Comparison of ENCODE assay signal across 20 cellular contexts in genomic region chr20:36377348-36378326, GRCh38.
"Had no signal": no experiment of that assay in that cellular context is flagged by ENCODE, and none has a peak within 500 bp of the region (broad histone marks: within the 10 kb centered on the region; RNA-seq: fewer than 3 reads in every experiment).

No MANE protein-coding gene starts in this region.

- H3K4me3 ChIP-seq: body of pancreas, coronary artery, gastroesophageal sphincter, ovary, sigmoid colon, tibial artery, upper lobe of right lung had no signal

- H3K36me3 ChIP-seq: gastroesophageal sphincter, ovary, sigmoid colon, tibial artery, upper lobe of right lung had no signal

- H3K27me3 ChIP-seq: body of pancreas, ovary had no signal

- DNase-seq: activated CD4-positive, alpha-beta T cell treated with anti-CD3 and anti-CD28 coated beads for 36 hours; activated CD4-positive, CD25-positive, alpha-beta regulatory T cell; activated naive CD4-positive, alpha-beta T cell; activated T-cell treated with anti-CD3 and anti-CD28 coated beads for 4 hours; activated T-cell treated with anti-CD3 and anti-CD28 coated beads, Interleukin-2, amount 50 U/mL, for 72 hours; body of pancreas; effector memory CD8-positive, alpha-beta T cell; erythroblast; naive B cell; nephron progenitor cell; ovary; retina; sigmoid colon; stimulated activated CD4-positive, alpha-beta T cell treated with anti-CD3 and anti-CD28 coated beads, Interleukin-4, amount 100 ng/mL, for 24 hours; stimulated activated naive CD8-positive, alpha-beta T cell treated with anti-CD3 and anti-CD28 coated beads, Interleukin-15, amount 100 ng/mL, for 72 hours; substantia nigra; tibial artery; upper lobe of right lung had no signal

- H3K27ac ChIP-seq: body of pancreas, coronary artery, gastroesophageal sphincter, ovary, sigmoid colon, tibial artery, upper lobe of right lung had no signal
